Comparison of ENCODE assay signal across 8 cellular contexts in genomic region chr4:85747871-85748491, GRCh38.
DNase-seq lines count a peak whose midpoint lies in the region; ATAC-seq, FAIRE-seq and TF ChIP-seq lines count a peak whose summit lies in the region.

No MANE protein-coding gene starts in this region.

- H3K79me2 ChIP-seq in DOHH2 (ENCODE audit: control insufficient read depth, low read length) (no peaks in the 10 kb centered on the region), GM12878 (ENCODE audit: control insufficient read depth, insufficient read depth, low read length) (no peaks in the 10 kb centered on the region)

- H3K27me3 ChIP-seq in DOHH2 (ENCODE audit: control insufficient read depth, low read length), result no peaks in the 10 kb centered on the region
- H3K27me3 ChIP-seq in GM12878 (replicated peaks in 1 of 2; ENCODE audit: control insufficient read depth in 2 of 2, insufficient read depth in 2 of 2, low read length in 1 of 2), result no peaks in the 10 kb centered on the region; a peak in 1 of 4 replicates
- no peaks in the 10 kb centered on the region for H3K27me3 ChIP-seq in iPS DF 6.9 (ENCODE audit: control insufficient read depth, insufficient read depth, low read length)
- H3K27me3 ChIP-seq in stomach, result no peaks in the 10 kb centered on the region

- WGBS in GM12878 (ENCODE audit: insufficient coverage, insufficient replicate concordance, low lambda C conversion rate, missing lambda C conversion rate), result 35% methylated on average over 3 of the region's 3 CpGs
- no CpG with 5 or more reads among the region's 3 CpGs for WGBS in iPS DF 6.9 (ENCODE audit: insufficient coverage, insufficient read length)
- WGBS in stomach, 5 donors, result 25 to 37% (median 30%) methylated on average over 3 of the region's 3 CpGs

- POLR2A ChIA-PET in GM12878 (lab: Charles Lee), result interaction anchor here (0.5 kb wide), 1 partner anchor 57 kb away, joined by 3 read pairs; no protein-coding TSS in a partner anchor

- H3F3A ChIP-seq in DOHH2 (ENCODE audit: control insufficient read depth, insufficient read depth), result no peaks in the 10 kb centered on the region

- TF ChIP-seq EP300 in GM12878 (IDR thresholded peaks at IDR 0.05; ENCODE audit: borderline replicate concordance in 1 of 2, control insufficient read depth in 1 of 2, low read depth in 2 of 2, low read length in 2 of 2), result no peak
- TF ChIP-seq EP300 in stomach (IDR thresholded peaks at IDR 0.05), result no peak

- DNase-seq in NCI-H524 (lab: John Stamatoyannopoulos, UW) (peak; percentile 10 to 57), GM12878 (ENCODE audit: low read depth, low spot score) (no peak), iPS DF 6.9 (ENCODE audit: low read depth, low spot score) (peak; percentile 18), stomach (no peak)
- no peak for DNase-seq in activated CD4-positive, alpha-beta T cell treated with anti-CD3 and anti-CD28 coated beads for 48 hours

- H3K9me3 ChIP-seq in DOHH2 (ENCODE audit: control insufficient read depth, insufficient read depth, low read length) (no peaks in the 10 kb centered on the region), GM12878 (replicated peaks; ENCODE audit: control insufficient read depth, insufficient read depth, low read length) (no peaks in the 10 kb centered on the region), iPS DF 6.9 (ENCODE audit: control insufficient read depth, insufficient read depth, low read length) (no peaks in the 10 kb centered on the region), stomach (no peaks in the 10 kb centered on the region)

- TF ChIP-seq RAD21 in GM12878 (IDR thresholded peaks at IDR 0.05; ENCODE audit: insufficient read depth, low read depth, low read length), result peak; percentile 98

- no TSS peak for BruUV-seq in GM12878 (replicated peaks; lab: Mats Ljungman, UMichigan)

- TF ChIP-seq CTCF in DOHH2 (IDR thresholded peaks at IDR 0.05; ENCODE audit: low read depth, low read length, poor library complexity, severe bottlenecking) (peak; percentile 85), GM12878 (IDR thresholded peaks at IDR 0.05 in 2 of 3, conservative IDR thresholded peaks at IDR 0.05 in 1 of 3; ENCODE audit: control insufficient read depth in 2 of 3, extremely low read depth in 1 of 3, insufficient read depth in 1 of 3, low read depth in 3 of 3, low read length in 3 of 3) (peak; percentile 74 to 79 (median 75)), stomach (IDR thresholded peaks at IDR 0.05) (peak in 5 of 7 experiments; percentile 72 to 84 (median 78))

- H4K20me1 ChIP-seq in DOHH2 (ENCODE audit: control insufficient read depth, insufficient read depth, low read depth, low read length), result no peaks in the 10 kb centered on the region
- H4K20me1 ChIP-seq in GM12878 (ENCODE audit: control insufficient read depth, insufficient read depth), result no peaks in the 10 kb centered on the region

- TF ChIP-seq POLR2A in GM12878 (IDR thresholded peaks at IDR 0.05; ENCODE audit: low read depth, low read length) (no peak), stomach (IDR thresholded peaks at IDR 0.05) (no peak)

- SMC1A ChIA-PET in GM12878 (lab: Charles Lee; ENCODE audit: uncharacterized antibody, unreplicated experiment), result interaction anchor here (0.6 to 3.2 kb wide), 39 partner anchors 10 to 663 kb away, joined by 3 to 22 read pairs (median 4); no protein-coding TSS in a partner anchor

- no peak overlapping the region for H3K9ac ChIP-seq in GM12878 (ENCODE audit: control insufficient read depth, insufficient read depth, low read length)

- H3K4me2 ChIP-seq in DOHH2 (ENCODE audit: low read length) (no peak overlapping the region), GM12878 (ENCODE audit: control insufficient read depth, insufficient read depth) (no peak overlapping the region)

- H2AFZ ChIP-seq in GM12878 (ENCODE audit: control insufficient read depth, low read depth, low read length), result no peak overlapping the region

- CTCF ChIA-PET in GM12878 (lab: Yijun Ruan, JAX), result interaction anchor here (0.5 to 7.6 kb wide), 57 partner anchors 8 to 663 kb away, joined by 3 to 57 read pairs (median 4); partner anchors contain the start of gene ARHGAP24

- H3K36me3 ChIP-seq in DOHH2 (ENCODE audit: control insufficient read depth, low read length) (no peaks in the 10 kb centered on the region), GM12878 (ENCODE audit: control insufficient read depth in 2 of 2, insufficient read depth in 2 of 2, low read length in 1 of 2) (no peaks in the 10 kb centered on the region), iPS DF 6.9 (ENCODE audit: control insufficient read depth, insufficient read depth, low read length) (no peaks in the 10 kb centered on the region), stomach (no peaks in the 10 kb centered on the region)

- intact Hi-C loops in GM12878 (cut with micrococcal nuclease; ENCODE audit: unreplicated experiment), result loop anchor here (1.0 to 5.0 kb wide), 7 partner anchors 91 to 663 kb away; partner anchors contain the start of gene ARHGAP24
- intact Hi-C loops in stomach (cut with DNase I; ENCODE audit: low total_unique reads), result loop anchor here (10.0 kb wide), 1 partner anchor 593 kb away; no protein-coding TSS in a partner anchor

- RAD21 ChIA-PET in GM12878 (lab: Charles Lee; ENCODE audit: unreplicated experiment), result interaction anchor here (0.8 to 3.5 kb wide), 19 partner anchors 12 to 663 kb away, joined by 3 to 16 read pairs (median 4); no protein-coding TSS in a partner anchor

- no peaks in the 10 kb centered on the region for H3K9me2 ChIP-seq in DOHH2 (replicated peaks; ENCODE audit: control insufficient read depth, low read length)

- in situ Hi-C loops in GM12878 (cut with MboI), result loop anchor here (5.0 kb wide), 2 partner anchors 331 to 601 kb away; no protein-coding TSS in a partner anchor

- H3K27ac ChIP-seq in DOHH2 (ENCODE audit: low read depth, low read length) (no peak overlapping the region), GM12878 (ENCODE audit: control insufficient read depth, insufficient read depth) (no peak overlapping the region), iPS DF 6.9 (ENCODE audit: low read length) (no peak overlapping the region), stomach (no peak overlapping the region)

- FAIRE-seq in GM12878 (lab: Jason Lieb, UNC), result peak; percentile 88

- ATAC-seq in GM21381 (IDR thresholded peaks at IDR 0.05; ENCODE audit: unreplicated experiment), result peak; percentile 66
- peak; percentile 40 for ATAC-seq in HG03575 (IDR thresholded peaks at IDR 0.05; ENCODE audit: extremely low read depth, insufficient number of reproducible peaks, low FRiP score, unreplicated experiment)
- peak; percentile 95 for ATAC-seq in GM12878

- H3K4me1 ChIP-seq in DOHH2 (ENCODE audit: control insufficient read depth, low read length), result peaks cover 47% of the 10 kb centered on the region
- no peaks in the 10 kb centered on the region for H3K4me1 ChIP-seq in GM12878 (ENCODE audit: control insufficient read depth, insufficient read depth, low read length)
- H3K4me1 ChIP-seq in iPS DF 6.9 (ENCODE audit: control insufficient read depth, insufficient read depth, low read length), result peaks cover 2% of the 10 kb centered on the region; the same call in 1 of the 2 replicates
- peaks cover 0 to 40% (median 3%) of the 10 kb centered on the region in 4 donors for H3K4me1 ChIP-seq in stomach

- H3K4me3 ChIP-seq in DOHH2 (ENCODE audit: low read length), result no peak overlapping the region
- no peak overlapping the region for H3K4me3 ChIP-seq in GM12878
- no peak overlapping the region for H3K4me3 ChIP-seq in iPS DF 6.9 (ENCODE audit: low read length)
- no peak overlapping the region for H3K4me3 ChIP-seq in stomach

TF ChIP-seq in GM12878, 131 proteins besides CTCF, POLR2A, EP300 and RAD21:
- TF ChIP-seq RB1 (IDR thresholded peaks at IDR 0.05; ENCODE audit: borderline replicate concordance) (peak; percentile 23; the same call in 1 of the 2 replicates), FOXM1 (IDR thresholded peaks at IDR 0.05; ENCODE audit: low read depth, low read length) (peak; percentile 60; the same call in 1 of the 2 replicates), SMC3 (IDR thresholded peaks at IDR 0.05; ENCODE audit: borderline replicate concordance, low read length) (peak; percentile 90), SREBF2 (IDR thresholded peaks at IDR 0.05; ENCODE audit: low read length) (no peak), ATF2 (IDR thresholded peaks at IDR 0.05; ENCODE audit: low read length) (0 out of 2 replicates have a peak, but pooled peaks have one; percentile 21)

Comparison
In these comparisons a context has a peak if more than half of its experiments do, and no peak if none do; other contexts are left out.
1. ATAC-seq: peak in every context shown above with its lines; median percentile 95 in GM12878; 66 in GM21381; 40 in HG03575.
2. DNase-seq: peak in NCI-H524 (2 of 2) and iPS DF 6.9 (single experiment); none in GM12878 (single experiment), stomach (single experiment) and activated CD4-positive, alpha-beta T cell treated with anti-CD3 and anti-CD28 coated beads for 48 hours (single experiment).
3. Peak in every context shown above with its lines, with median percentiles within 50 percentile points of each other: CTCF ChIP-seq.